Comparison of ENCODE assay signal across 10 cellular contexts in the genomic region with DNA sequence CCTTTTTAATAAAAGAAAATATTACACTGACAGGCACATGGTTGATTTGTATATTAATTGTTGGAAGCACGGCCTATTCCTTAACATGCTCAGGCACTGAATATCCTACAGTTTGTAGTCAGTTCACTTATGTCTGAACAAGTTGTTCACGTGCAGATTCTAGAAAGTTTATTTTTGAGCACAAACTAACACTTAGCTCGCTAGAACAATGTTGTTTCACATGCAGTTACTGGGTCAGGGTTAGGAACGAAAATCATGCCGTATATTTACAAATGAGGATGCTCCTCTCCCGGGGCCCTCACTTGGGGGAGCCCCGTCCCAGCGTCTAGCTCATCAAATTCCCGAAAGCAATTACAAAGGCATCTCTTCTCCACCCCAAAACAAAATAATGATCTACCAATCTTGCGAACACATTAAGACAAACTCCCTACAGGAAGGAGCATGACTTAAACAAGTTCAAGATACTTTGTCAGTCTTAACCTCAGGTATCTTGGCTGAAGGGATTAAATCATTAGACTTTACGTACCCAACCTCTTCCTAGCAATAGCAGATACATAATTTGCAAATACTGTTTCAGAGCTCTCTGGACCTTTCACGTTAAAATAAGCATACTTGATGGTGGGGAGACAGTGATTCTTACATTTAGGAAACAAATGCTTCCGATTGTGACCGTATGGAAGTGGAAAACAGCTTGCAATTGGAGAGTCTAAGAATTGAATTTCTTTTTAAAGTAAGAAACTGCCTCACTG. TPM values are rescaled to one million over a fixed set of nuclear protein-coding genes. Genes with fewer than 3 reads are reported as not detected.
DNase-seq lines count a peak whose midpoint lies in the region; ATAC-seq, FAIRE-seq and TF ChIP-seq lines count a peak whose summit lies in the region.
"Had no signal": no experiment of that assay in that cellular context is flagged by ENCODE, and none has a peak within 500 bp of the region (broad histone marks: within the 10 kb centered on the region; RNA-seq: fewer than 3 reads in every experiment).

No MANE protein-coding gene starts in this region.

- no peaks in the 10 kb centered on the region for H3K9me2 ChIP-seq in hepatocyte (replicated peaks; ENCODE audit: insufficient read depth)

- intact Hi-C loops in pancreas (cut with DNase I) (no loop called here), posterior cingulate gyrus (cut with DNase I) (loop anchor here (10.0 kb wide), 1 partner anchor 214 kb away; no protein-coding TSS in a partner anchor)

- H3K4me3 Mint-ChIP-seq in WTC11 = peak overlapping the region; percentile 73

- peak; percentile 19 for DNase-seq in GM13977 (ENCODE audit: low spot score)
- DNase-seq in WTC11 (ENCODE audit: low spot score) = no peak
- DNase-seq in hepatocyte (ENCODE audit: low spot score) = no peak
- DNase-seq in pancreas = no peak
- no peak for DNase-seq in DMS114 treated with DMSO at 0.1 percent for 48 hours (lab: John Stamatoyannopoulos, UW; ENCODE audit: unreplicated experiment)
- no peak for DNase-seq in D721Med (ENCODE audit: insufficient read length, low spot score)
- DNase-seq in posterior cingulate gyrus = no peak
- DNase-seq: activated CD4-positive, CD25-positive, alpha-beta regulatory T cell treated with anti-CD3 and anti-CD28 coated beads, Interleukin-2, amount 50 U/mL, for 72 hours; effector CD8-positive, alpha-beta T cell had no signal

- H3K36me3 Mint-ChIP-seq in WTC11 = no peaks in the 10 kb centered on the region

- H3K36me3 ChIP-seq in hepatocyte (replicated peaks; ENCODE audit: insufficient read depth, low read depth) (no peaks in the 10 kb centered on the region), pancreas (no peaks in the 10 kb centered on the region)

- H3K27ac ChIP-seq in hepatocyte (peak overlapping the region; percentile 95), pancreas (peak overlapping the region in 2 of 4 donors; percentile 91 to 94)

- in situ Hi-C loops in GM13977 (cut with MboI; ENCODE audit: low pct_unique_long_range_greater_than_20kb, low sequenced_read_pairs, unreplicated experiment) = no loop called here

- H3K27me3 Mint-ChIP-seq in WTC11 (ENCODE audit: low read depth) = peaks cover 31% of the 10 kb centered on the region

- 37% methylated on average over 14 of the region's 14 CpGs for WGBS in hepatocyte (ENCODE audit: low lambda C conversion rate, missing lambda C conversion rate)
- 24% methylated on average over 14 of the region's 14 CpGs for WGBS in pancreas, 2 donors

- peaks cover 11% of the 10 kb centered on the region for H3K27me3 ChIP-seq in hepatocyte
- H3K27me3 ChIP-seq in pancreas = no peaks in the 10 kb centered on the region

- H3K9me3 Mint-ChIP-seq in WTC11 = no peaks in the 10 kb centered on the region

- peak overlapping the region; percentile 77 for H2AFZ ChIP-seq in hepatocyte

- POLR2A ChIA-PET in WTC11 (lab: Charles Lee) = interaction anchor here (1.6 to 2.4 kb wide), 2 partner anchors 259 to 298 kb away, joined by 5 to 13 read pairs; a partner anchor contains a TSS

- CTCF ChIA-PET in WTC11 (lab: Charles Lee) = interaction anchor here (0.8 to 3.8 kb wide), 4 partner anchors 22 to 112 kb away, joined by 3 to 70 read pairs (median 4); no protein-coding TSS in a partner anchor

- H3K4me2 ChIP-seq in hepatocyte = peak overlapping the region; percentile 95

- FAIRE-seq in pancreas (lab: Jason Lieb, UNC) (no peak), D721Med (lab: Jason Lieb, UNC) (no peak)

- no peak for ATAC-seq in WTC11
- no peak for ATAC-seq in pancreas
- no peak for ATAC-seq in GM18870 (IDR thresholded peaks at IDR 0.05; ENCODE audit: unreplicated experiment)

- peak overlapping the region; percentile 16 for H3K27ac Mint-ChIP-seq in WTC11

- TF ChIP-seq CTCF in GM13977 (IDR thresholded peaks at IDR 0.05; ENCODE audit: extremely low read depth, insufficient read depth, missing control alignments) (no peak), WTC11 (IDR thresholded peaks at IDR 0.05) (no peak), hepatocyte (IDR thresholded peaks at IDR 0.05; ENCODE audit: poor library complexity) (no peak), pancreas (IDR thresholded peaks at IDR 0.05) (no peak), D721Med (IDR thresholded peaks at IDR 0.05; ENCODE audit: insufficient read depth, missing control alignments) (no peak)

- peaks cover 53% of the 10 kb centered on the region for H3K4me1 Mint-ChIP-seq in WTC11

- peaks cover 6% of the 10 kb centered on the region for H4K20me1 ChIP-seq in hepatocyte (ENCODE audit: insufficient read depth, poor library complexity, severe bottlenecking)

- H3K4me1 ChIP-seq in hepatocyte (ENCODE audit: insufficient read depth) = no peaks in the 10 kb centered on the region
- peaks cover 0 to 15% (median 10%) of the 10 kb centered on the region in 3 donors for H3K4me1 ChIP-seq in pancreas

- H3K4me3 ChIP-seq in hepatocyte (peak overlapping the region; percentile 68), pancreas (peak overlapping the region; percentile 74 to 94 (median 83))

- H3K79me2 ChIP-seq in hepatocyte = peaks cover 54% of the 10 kb centered on the region

- no peaks in the 10 kb centered on the region for H3K9me3 ChIP-seq in hepatocyte (ENCODE audit: low read depth)
- H3K9me3 ChIP-seq in pancreas = no peaks in the 10 kb centered on the region

TF ChIP-seq in WTC11, 78 proteins besides CTCF, POLR2A, EP300 and RAD21:
- TF ChIP-seq, protein P1, sequence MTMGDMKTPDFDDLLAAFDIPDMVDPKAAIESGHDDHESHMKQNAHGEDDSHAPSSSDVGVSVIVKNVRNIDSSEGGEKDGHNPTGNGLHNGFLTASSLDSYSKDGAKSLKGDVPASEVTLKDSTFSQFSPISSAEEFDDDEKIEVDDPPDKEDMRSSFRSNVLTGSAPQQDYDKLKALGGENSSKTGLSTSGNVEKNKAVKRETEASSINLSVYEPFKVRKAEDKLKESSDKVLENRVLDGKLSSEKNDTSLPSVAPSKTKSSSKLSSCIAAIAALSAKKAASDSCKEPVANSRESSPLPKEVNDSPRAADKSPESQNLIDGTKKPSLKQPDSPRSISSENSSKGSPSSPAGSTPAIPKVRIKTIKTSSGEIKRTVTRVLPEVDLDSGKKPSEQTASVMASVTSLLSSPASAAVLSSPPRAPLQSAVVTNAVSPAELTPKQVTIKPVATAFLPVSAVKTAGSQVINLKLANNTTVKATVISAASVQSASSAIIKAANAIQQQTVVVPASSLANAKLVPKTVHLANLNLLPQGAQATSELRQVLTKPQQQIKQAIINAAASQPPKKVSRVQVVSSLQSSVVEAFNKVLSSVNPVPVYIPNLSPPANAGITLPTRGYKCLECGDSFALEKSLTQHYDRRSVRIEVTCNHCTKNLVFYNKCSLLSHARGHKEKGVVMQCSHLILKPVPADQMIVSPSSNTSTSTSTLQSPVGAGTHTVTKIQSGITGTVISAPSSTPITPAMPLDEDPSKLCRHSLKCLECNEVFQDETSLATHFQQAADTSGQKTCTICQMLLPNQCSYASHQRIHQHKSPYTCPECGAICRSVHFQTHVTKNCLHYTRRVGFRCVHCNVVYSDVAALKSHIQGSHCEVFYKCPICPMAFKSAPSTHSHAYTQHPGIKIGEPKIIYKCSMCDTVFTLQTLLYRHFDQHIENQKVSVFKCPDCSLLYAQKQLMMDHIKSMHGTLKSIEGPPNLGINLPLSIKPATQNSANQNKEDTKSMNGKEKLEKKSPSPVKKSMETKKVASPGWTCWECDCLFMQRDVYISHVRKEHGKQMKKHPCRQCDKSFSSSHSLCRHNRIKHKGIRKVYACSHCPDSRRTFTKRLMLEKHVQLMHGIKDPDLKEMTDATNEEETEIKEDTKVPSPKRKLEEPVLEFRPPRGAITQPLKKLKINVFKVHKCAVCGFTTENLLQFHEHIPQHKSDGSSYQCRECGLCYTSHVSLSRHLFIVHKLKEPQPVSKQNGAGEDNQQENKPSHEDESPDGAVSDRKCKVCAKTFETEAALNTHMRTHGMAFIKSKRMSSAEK (CRISPR knock-in tag; IDR thresholded peaks at IDR 0.05; ENCODE audit: borderline replicate concordance) = no peak
- TF ChIP-seq NR1H2 (CRISPR knock-in tag; IDR thresholded peaks at IDR 0.05) = no peak
- TF ChIP-seq, protein P2, sequence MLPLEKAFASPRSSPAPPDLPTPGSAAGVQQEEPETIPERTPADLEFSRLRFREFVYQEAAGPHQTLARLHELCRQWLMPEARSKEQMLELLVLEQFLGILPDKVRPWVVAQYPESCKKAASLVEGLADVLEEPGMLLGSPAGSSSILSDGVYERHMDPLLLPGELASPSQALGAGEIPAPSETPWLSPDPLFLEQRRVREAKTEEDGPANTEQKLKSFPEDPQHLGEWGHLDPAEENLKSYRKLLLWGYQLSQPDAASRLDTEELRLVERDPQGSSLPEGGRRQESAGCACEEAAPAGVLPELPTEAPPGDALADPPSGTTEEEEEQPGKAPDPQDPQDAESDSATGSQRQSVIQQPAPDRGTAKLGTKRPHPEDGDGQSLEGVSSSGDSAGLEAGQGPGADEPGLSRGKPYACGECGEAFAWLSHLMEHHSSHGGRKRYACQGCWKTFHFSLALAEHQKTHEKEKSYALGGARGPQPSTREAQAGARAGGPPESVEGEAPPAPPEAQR (CRISPR knock-in tag; IDR thresholded peaks at IDR 0.05) = no peak
- TF ChIP-seq RELA (CRISPR knock-in tag; IDR thresholded peaks at IDR 0.05; ENCODE audit: borderline replicate concordance) = no peak
- no peak for TF ChIP-seq FOXJ3 (CRISPR knock-in tag; IDR thresholded peaks at IDR 0.05; ENCODE audit: borderline replicate concordance)
- TF ChIP-seq, protein P3, sequence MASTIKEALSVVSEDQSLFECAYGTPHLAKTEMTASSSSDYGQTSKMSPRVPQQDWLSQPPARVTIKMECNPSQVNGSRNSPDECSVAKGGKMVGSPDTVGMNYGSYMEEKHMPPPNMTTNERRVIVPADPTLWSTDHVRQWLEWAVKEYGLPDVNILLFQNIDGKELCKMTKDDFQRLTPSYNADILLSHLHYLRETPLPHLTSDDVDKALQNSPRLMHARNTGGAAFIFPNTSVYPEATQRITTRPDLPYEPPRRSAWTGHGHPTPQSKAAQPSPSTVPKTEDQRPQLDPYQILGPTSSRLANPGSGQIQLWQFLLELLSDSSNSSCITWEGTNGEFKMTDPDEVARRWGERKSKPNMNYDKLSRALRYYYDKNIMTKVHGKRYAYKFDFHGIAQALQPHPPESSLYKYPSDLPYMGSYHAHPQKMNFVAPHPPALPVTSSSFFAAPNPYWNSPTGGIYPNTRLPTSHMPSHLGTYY (CRISPR knock-in tag; IDR thresholded peaks at IDR 0.05) = no peak

RNA-seq across cellular contexts. Expression of a gene that starts 1.5 kb away (rescaled TPM):
- total RNA-seq in WTC11 (2021) = 56.6 to 60.5 TPM (median 59.1 TPM) in 3 replicates
- 22.9 and 24.1 TPM in 2 replicates for total RNA-seq in hepatocyte
- 13.4 and 14.4 TPM in 2 replicates for polyA plus RNA-seq in hepatocyte
- total RNA-seq in pancreas = 10 to 100 TPM; 23.7 to 37.9 (median 27.6) TPM
- polyA plus RNA-seq in pancreas = 10 to 100 TPM; 10.7 to 12.9 TPM
